Comparison of ENCODE assay signal across 32 cellular contexts in the genomic region with DNA sequence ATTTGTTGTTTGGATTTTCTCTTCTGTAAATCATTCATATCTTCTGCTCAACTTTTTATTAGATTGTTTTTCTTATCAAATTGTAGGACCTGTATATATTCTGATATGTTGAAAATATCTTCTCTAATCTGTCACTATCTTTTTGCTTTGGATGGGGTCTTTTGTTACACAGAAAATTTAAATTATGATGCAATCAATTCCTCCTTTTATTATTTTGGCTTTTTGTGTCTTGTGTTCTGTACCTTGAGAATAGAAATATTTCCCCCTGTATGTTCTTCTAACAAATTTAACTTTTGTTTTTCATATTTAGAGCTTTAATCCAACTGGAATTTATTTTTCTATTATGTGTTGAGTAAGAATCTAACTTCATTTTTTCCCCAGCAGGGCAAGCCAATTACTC. TPM values are rescaled to one million over a fixed set of nuclear protein-coding genes. Genes with fewer than 3 reads are reported as not detected.
"Had no signal": no experiment of that assay in that cellular context is flagged by ENCODE, and none has a peak within 500 bp of the region (broad histone marks: within the 10 kb centered on the region; RNA-seq: fewer than 3 reads in every experiment).

No MANE protein-coding gene starts in this region.

- H3K79me2 ChIP-seq: parathyroid adenoma had no signal

- H3K36me3 ChIP-seq: neural progenitor cell, ovary, spleen, suprapubic skin, tibial artery, transverse colon, upper lobe of right lung, uterus had no signal

- H2AFZ ChIP-seq: neural progenitor cell, parathyroid adenoma had no signal

- H3K27ac ChIP-seq: neural progenitor cell, ovary, parathyroid adenoma, psoas muscle, skin epidermis, spleen, suprapubic skin, testis, tibial artery, transverse colon, upper lobe of right lung, uterus had no signal

- H3K27me3 ChIP-seq: ovary, testis, tibial artery, uterus had no signal

- ATAC-seq: natural killer cell; psoas muscle; right cardiac atrium; sciatic nerve; stimulated activated memory B cell treated with anti-CD40 and anti-IgM and Interleukin-4, amounts not matched to agents 10 μg/mL and 1 μg/mL and 100 μg/mL, for 72 hours; stimulated activated naive CD8-positive, alpha-beta T cell treated with anti-CD3 and anti-CD28 coated beads, Interleukin-15, amount 100 ng/mL, for 72 hours; stimulated activated naive CD8-positive, alpha-beta T cell treated with anti-CD3 and anti-CD28 coated beads, Interleukin-15, Interleukin-2, amounts not matched to agents 100 U/mL and 50 U/mL, for 24 hours; upper lobe of right lung had no signal

- DNase-seq: natural killer cell; occipital lobe; ovary; posterior cingulate gyrus; psoas muscle; right cardiac atrium; spleen; stimulated activated CD4-positive, alpha-beta T cell treated with anti-CD3 and anti-CD28 coated beads, Interleukin-12 subunit alpha, Interleukin-12 subunit beta, amount 100 ng/mL, for 4 hours; stimulated activated CD4-positive, alpha-beta T cell treated with anti-CD3 and anti-CD28 coated beads, Interleukin-1b, Interleukin-23, amount 100 ng/mL, for 48 hours; stimulated activated CD4-positive, alpha-beta T cell treated with anti-CD3 and anti-CD28 coated beads, Interleukin-4, amount 100 ng/mL, for 1 hour; stimulated activated CD4-positive, alpha-beta T cell treated with anti-CD3 and anti-CD28 coated beads, Interleukin-4, amount 100 ng/mL, for 4 hours; stimulated activated CD8-positive, alpha-beta memory T cell treated with anti-CD3 and anti-CD28 coated beads, Interleukin-4, amount 100 ng/mL, for 48 hours; stimulated activated naive CD4-positive, alpha-beta T cell; stimulated activated naive CD8-positive, alpha-beta T cell treated with anti-CD3 and anti-CD28 coated beads, Interleukin-15, amount 100 ng/mL, for 72 hours; stimulated activated naive CD8-positive, alpha-beta T cell treated with anti-CD3 and anti-CD28 coated beads, Interleukin-15, Interleukin-2, amounts not matched to agents 100 U/mL and 50 U/mL, for 24 hours; substantia nigra; testis; tibial artery; transverse colon; upper lobe of right lung; uterus had no signal

- H3K9me3 ChIP-seq: ovary, suprapubic skin, testis, upper lobe of right lung had no signal

- H3K4me3 ChIP-seq: neural progenitor cell, ovary, psoas muscle, skin epidermis, smooth muscle cell, spleen, suprapubic skin, testis, tibial artery, transverse colon, upper lobe of right lung, uterus had no signal

- H3K4me2 ChIP-seq: neural progenitor cell, smooth muscle cell had no signal

- H3K9ac ChIP-seq: neural progenitor cell, parathyroid adenoma had no signal

RNA-seq across cellular contexts. Expression of gene AVPR1B, which starts 3.2 kb away (rescaled TPM):
- total RNA-seq: natural killer cell, occipital lobe, osteoblast, ovary, psoas muscle, renal cortical epithelial cell, right cardiac atrium, sciatic nerve, smooth muscle cell, spleen, suprapubic skin, testis, upper lobe of right lung, urinary bladder had no signal
- polyA plus RNA-seq: neural cell, ovary, psoas muscle, smooth muscle cell, spleen, urinary bladder had no signal
